In the genomic region with DNA sequence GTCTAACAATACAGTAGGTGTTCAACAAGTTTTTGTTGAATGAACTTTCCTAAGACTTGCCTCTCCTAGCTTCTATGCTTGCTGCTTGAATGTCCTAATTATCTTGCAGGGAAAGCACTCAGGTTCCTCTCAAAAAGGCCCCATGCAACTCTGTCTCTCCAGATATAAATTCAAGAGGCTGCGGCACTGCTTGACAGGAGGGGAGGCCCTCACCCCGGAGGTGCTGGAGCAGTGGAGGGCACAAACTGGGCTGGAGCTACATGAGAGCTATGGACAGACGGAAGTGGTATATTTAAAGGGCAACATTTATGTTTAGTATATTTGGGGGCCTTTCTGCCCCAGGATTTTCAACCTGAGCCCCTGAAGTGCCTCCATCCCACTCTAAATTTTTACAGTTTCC, we compare ENCODE assay signal across 11 cellular contexts. TPM values are rescaled to one million over a fixed set of nuclear protein-coding genes. Genes with fewer than 3 reads are reported as not detected.
"Had no signal": no experiment of that assay in that cellular context is flagged by ENCODE, and none has a peak within 500 bp of the region (broad histone marks: within the 10 kb centered on the region; RNA-seq: fewer than 3 reads in every experiment).

No MANE protein-coding gene starts in this region.

- ATAC-seq: HCT116, HepG2, K562 had no signal

- H3K4me1 ChIP-seq: HAP-1 had no signal

- H3K4me3 ChIP-seq: GM23248, HAP-1, K562 had no signal

- H3K9me3 ChIP-seq: HAP-1 had no signal

- H3K27ac ChIP-seq: GM23248, HL-60 had no signal

- DNase-seq: GM23248, GOT3, H7, IMR-90, KG1 had no signal

- H3K36me3 ChIP-seq: HAP-1 had no signal

RNA-seq across cellular contexts. Expression of a gene that starts 29.7 kb away (rescaled TPM):
- total RNA-seq: GM23248, HT1080, IMR-90 had no signal
